ENCODE assay signal across 1 cellular context in the genomic region with DNA sequence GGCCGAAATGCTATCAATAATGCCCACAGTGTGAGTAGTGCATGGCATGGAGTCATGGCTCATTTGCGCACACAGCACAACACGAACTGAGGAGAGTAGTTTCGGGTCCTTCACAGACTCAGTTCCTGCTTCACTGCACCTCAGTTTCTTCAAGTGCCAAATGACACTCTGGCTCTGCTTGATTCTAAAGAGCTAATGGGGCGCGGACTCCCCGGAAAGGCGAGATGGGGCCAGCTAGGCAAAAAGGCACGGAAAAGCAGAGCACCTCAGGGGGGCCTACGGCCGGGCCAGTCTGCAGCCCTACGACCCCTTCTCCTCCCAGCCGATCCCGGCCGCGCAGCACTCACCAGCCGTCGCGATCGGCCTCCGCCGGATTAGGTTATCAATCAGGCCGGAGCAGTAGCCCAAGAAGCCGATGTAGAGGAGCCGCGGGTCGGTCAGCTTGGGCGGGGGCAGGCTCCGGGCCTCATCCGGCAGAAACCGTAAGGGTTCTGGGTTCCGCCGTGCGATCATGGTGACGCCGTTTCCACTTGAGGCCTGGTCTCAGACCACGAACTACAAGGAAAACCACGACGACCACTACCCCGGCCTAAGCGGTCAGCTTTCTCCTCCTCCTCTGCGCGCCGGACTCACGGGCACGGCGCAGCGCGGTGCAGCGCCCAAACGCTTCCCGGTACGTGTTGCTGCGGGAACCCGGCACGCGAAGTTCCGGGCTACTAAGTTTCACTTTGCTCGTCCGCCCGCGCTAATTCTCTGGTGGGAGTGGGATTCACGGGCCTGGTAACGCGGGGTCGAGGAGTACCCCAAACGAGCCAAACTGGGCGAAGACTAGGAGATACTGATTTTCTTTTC.
A peak's percentile ranks its signal among the peaks of the same experiment; 100 is the strongest.
TF ChIP-seq lines count a peak whose summit lies in the region.

A gene (minus strand): TSS at position 631 of the 852 bp plus-strand sequence. CDS start 118 bp downstream, at position 513.

TF ChIP-seq in HepG2, 621 proteins besides CTCF, POLR2A, EP300 and RAD21 (continued from another document and continues in another):
- TF ChIP-seq, protein P1, sequence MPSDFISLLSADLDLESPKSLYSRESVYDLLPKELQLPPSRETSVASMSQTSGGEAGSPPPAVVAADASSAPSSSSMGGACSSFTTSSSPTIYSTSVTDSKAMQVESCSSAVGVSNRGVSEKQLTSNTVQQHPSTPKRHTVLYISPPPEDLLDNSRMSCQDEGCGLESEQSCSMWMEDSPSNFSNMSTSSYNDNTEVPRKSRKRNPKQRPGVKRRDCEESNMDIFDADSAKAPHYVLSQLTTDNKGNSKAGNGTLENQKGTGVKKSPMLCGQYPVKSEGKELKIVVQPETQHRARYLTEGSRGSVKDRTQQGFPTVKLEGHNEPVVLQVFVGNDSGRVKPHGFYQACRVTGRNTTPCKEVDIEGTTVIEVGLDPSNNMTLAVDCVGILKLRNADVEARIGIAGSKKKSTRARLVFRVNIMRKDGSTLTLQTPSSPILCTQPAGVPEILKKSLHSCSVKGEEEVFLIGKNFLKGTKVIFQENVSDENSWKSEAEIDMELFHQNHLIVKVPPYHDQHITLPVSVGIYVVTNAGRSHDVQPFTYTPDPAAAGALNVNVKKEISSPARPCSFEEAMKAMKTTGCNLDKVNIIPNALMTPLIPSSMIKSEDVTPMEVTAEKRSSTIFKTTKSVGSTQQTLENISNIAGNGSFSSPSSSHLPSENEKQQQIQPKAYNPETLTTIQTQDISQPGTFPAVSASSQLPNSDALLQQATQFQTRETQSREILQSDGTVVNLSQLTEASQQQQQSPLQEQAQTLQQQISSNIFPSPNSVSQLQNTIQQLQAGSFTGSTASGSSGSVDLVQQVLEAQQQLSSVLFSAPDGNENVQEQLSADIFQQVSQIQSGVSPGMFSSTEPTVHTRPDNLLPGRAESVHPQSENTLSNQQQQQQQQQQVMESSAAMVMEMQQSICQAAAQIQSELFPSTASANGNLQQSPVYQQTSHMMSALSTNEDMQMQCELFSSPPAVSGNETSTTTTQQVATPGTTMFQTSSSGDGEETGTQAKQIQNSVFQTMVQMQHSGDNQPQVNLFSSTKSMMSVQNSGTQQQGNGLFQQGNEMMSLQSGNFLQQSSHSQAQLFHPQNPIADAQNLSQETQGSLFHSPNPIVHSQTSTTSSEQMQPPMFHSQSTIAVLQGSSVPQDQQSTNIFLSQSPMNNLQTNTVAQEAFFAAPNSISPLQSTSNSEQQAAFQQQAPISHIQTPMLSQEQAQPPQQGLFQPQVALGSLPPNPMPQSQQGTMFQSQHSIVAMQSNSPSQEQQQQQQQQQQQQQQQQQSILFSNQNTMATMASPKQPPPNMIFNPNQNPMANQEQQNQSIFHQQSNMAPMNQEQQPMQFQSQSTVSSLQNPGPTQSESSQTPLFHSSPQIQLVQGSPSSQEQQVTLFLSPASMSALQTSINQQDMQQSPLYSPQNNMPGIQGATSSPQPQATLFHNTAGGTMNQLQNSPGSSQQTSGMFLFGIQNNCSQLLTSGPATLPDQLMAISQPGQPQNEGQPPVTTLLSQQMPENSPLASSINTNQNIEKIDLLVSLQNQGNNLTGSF (CRISPR knock-in tag; IDR thresholded peaks at IDR 0.05) = no peak
- TF ChIP-seq AGO2 (optimal IDR thresholded peaks at IDR 0.05; ENCODE audit: low read depth, low read length) (peak; percentile 91), GTF2F1 (IDR thresholded peaks at IDR 0.05; ENCODE audit: low read length) (no peak), ZNF33B (CRISPR knock-in tag; IDR thresholded peaks at IDR 0.05) (peak; percentile 37; the same call in 1 of the 2 replicates), ZNF850 (CRISPR knock-in tag; conservative IDR thresholded peaks at IDR 0.05) (no peak), GTF3A (CRISPR knock-in tag; conservative IDR thresholded peaks at IDR 0.05) (no peak; the same call in 1 of the 2 replicates), NCOR1 (IDR thresholded peaks at IDR 0.05; ENCODE audit: borderline replicate concordance, low read length) (no peak; the same call in 1 of the 2 replicates), ZNF761 (CRISPR knock-in tag; conservative IDR thresholded peaks at IDR 0.05) (peak; percentile 40; the same call in 1 of the 2 replicates), ZNF724P (CRISPR knock-in tag; IDR thresholded peaks at IDR 0.05; ENCODE audit: borderline replicate concordance) (peak; percentile 44; the same call in 1 of the 2 replicates), ZNF451 (CRISPR knock-in tag; IDR thresholded peaks at IDR 0.05) (peak; percentile 75; the same call in 1 of the 2 replicates), RARA (CRISPR knock-in tag; IDR thresholded peaks at IDR 0.05) (peak; percentile 71), SNRNP70 (IDR thresholded peaks at IDR 0.05; ENCODE audit: low read depth, low read length) (no peak), HDAC1 (CRISPR knock-in tag; IDR thresholded peaks at IDR 0.05) (peak; percentile 90), ZNF550 (CRISPR knock-in tag; IDR thresholded peaks at IDR 0.05; ENCODE audit: borderline replicate concordance) (no peak), ZNF543 (CRISPR knock-in tag; IDR thresholded peaks at IDR 0.05) (peak; percentile 79), ZNF260 (CRISPR knock-in tag; IDR thresholded peaks at IDR 0.05; ENCODE audit: borderline replicate concordance, low read depth) (no peak), TAF1 (CRISPR knock-in tag; IDR thresholded peaks at IDR 0.05) (peak; percentile 98), ZNF670 (CRISPR knock-in tag; IDR thresholded peaks at IDR 0.05; ENCODE audit: borderline replicate concordance) (peak; percentile 84; the same call in 1 of the 2 replicates), ARNTL (CRISPR knock-in tag; IDR thresholded peaks at IDR 0.05) (0 out of 2 replicates have a peak, but pooled peaks have one; percentile 47), PAF1 (CRISPR knock-in tag; IDR thresholded peaks at IDR 0.05) (no peak), THAP11 (CRISPR knock-in tag; IDR thresholded peaks at IDR 0.05) (peak; percentile 93), ZNF619 (CRISPR knock-in tag; IDR thresholded peaks at IDR 0.05) (no peak), MTA3 (CRISPR knock-in tag; IDR thresholded peaks at IDR 0.05) (no peak), ZNF605 (CRISPR knock-in tag; IDR thresholded peaks at IDR 0.05) (peak; percentile 84; the same call in 1 of the 2 replicates), RBM22 (optimal IDR thresholded peaks at IDR 0.05; ENCODE audit: low read length) (no peak), CENPT (CRISPR knock-in tag; IDR thresholded peaks at IDR 0.05; ENCODE audit: low read depth) (peak; percentile 91), ZNF883 (CRISPR knock-in tag; IDR thresholded peaks at IDR 0.05; ENCODE audit: not compliant biosample characterization) (no peak), ZNF3 (CRISPR knock-in tag; IDR thresholded peaks at IDR 0.05) (no peak), ZNF460 (CRISPR knock-in tag; IDR thresholded peaks at IDR 0.05; ENCODE audit: borderline replicate concordance) (peak; percentile 44; the same call in 1 of the 2 replicates)
- TF ChIP-seq, protein P2, sequence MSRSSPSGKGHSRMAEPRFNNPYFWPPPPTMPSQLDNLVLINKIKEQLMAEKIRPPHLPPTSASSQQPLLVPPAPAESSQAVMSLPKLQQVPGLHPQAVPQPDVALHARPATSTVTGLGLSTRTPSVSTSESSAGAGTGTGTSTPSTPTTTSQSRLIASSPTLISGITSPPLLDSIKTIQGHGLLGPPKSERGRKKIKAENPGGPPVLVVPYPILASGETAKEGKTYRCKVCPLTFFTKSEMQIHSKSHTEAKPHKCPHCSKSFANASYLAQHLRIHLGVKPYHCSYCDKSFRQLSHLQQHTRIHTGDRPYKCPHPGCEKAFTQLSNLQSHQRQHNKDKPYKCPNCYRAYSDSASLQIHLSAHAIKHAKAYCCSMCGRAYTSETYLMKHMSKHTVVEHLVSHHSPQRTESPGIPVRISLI (CRISPR knock-in tag; IDR thresholded peaks at IDR 0.05; ENCODE audit: borderline replicate concordance) = peak; percentile 74
- TF ChIP-seq, protein P3, sequence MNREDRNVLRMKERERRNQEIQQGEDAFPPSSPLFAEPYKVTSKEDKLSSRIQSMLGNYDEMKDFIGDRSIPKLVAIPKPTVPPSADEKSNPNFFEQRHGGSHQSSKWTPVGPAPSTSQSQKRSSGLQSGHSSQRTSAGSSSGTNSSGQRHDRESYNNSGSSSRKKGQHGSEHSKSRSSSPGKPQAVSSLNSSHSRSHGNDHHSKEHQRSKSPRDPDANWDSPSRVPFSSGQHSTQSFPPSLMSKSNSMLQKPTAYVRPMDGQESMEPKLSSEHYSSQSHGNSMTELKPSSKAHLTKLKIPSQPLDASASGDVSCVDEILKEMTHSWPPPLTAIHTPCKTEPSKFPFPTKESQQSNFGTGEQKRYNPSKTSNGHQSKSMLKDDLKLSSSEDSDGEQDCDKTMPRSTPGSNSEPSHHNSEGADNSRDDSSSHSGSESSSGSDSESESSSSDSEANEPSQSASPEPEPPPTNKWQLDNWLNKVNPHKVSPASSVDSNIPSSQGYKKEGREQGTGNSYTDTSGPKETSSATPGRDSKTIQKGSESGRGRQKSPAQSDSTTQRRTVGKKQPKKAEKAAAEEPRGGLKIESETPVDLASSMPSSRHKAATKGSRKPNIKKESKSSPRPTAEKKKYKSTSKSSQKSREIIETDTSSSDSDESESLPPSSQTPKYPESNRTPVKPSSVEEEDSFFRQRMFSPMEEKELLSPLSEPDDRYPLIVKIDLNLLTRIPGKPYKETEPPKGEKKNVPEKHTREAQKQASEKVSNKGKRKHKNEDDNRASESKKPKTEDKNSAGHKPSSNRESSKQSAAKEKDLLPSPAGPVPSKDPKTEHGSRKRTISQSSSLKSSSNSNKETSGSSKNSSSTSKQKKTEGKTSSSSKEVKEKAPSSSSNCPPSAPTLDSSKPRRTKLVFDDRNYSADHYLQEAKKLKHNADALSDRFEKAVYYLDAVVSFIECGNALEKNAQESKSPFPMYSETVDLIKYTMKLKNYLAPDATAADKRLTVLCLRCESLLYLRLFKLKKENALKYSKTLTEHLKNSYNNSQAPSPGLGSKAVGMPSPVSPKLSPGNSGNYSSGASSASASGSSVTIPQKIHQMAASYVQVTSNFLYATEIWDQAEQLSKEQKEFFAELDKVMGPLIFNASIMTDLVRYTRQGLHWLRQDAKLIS (CRISPR knock-in tag; IDR thresholded peaks at IDR 0.05) = peak; percentile 76; the same call in 1 of the 2 replicates
- TF ChIP-seq, protein P4, sequence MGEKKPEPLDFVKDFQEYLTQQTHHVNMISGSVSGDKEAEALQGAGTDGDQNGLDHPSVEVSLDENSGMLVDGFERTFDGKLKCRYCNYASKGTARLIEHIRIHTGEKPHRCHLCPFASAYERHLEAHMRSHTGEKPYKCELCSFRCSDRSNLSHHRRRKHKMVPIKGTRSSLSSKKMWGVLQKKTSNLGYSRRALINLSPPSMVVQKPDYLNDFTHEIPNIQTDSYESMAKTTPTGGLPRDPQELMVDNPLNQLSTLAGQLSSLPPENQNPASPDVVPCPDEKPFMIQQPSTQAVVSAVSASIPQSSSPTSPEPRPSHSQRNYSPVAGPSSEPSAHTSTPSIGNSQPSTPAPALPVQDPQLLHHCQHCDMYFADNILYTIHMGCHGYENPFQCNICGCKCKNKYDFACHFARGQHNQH (CRISPR knock-in tag; IDR thresholded peaks at IDR 0.05) = peak; percentile 91
- TF ChIP-seq, protein P5, sequence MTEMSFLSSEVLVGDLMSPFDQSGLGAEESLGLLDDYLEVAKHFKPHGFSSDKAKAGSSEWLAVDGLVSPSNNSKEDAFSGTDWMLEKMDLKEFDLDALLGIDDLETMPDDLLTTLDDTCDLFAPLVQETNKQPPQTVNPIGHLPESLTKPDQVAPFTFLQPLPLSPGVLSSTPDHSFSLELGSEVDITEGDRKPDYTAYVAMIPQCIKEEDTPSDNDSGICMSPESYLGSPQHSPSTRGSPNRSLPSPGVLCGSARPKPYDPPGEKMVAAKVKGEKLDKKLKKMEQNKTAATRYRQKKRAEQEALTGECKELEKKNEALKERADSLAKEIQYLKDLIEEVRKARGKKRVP (CRISPR knock-in tag; IDR thresholded peaks at IDR 0.05) = peak in 1 of 2 experiments; percentile 59; a peak in 1 of 4 replicates
- TF ChIP-seq, protein P6, sequence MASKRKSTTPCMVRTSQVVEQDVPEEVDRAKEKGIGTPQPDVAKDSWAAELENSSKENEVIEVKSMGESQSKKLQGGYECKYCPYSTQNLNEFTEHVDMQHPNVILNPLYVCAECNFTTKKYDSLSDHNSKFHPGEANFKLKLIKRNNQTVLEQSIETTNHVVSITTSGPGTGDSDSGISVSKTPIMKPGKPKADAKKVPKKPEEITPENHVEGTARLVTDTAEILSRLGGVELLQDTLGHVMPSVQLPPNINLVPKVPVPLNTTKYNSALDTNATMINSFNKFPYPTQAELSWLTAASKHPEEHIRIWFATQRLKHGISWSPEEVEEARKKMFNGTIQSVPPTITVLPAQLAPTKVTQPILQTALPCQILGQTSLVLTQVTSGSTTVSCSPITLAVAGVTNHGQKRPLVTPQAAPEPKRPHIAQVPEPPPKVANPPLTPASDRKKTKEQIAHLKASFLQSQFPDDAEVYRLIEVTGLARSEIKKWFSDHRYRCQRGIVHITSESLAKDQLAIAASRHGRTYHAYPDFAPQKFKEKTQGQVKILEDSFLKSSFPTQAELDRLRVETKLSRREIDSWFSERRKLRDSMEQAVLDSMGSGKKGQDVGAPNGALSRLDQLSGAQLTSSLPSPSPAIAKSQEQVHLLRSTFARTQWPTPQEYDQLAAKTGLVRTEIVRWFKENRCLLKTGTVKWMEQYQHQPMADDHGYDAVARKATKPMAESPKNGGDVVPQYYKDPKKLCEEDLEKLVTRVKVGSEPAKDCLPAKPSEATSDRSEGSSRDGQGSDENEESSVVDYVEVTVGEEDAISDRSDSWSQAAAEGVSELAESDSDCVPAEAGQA (IDR thresholded peaks at IDR 0.05; ENCODE audit: low read depth) = peak; percentile 84
- TF ChIP-seq, protein P6 (CRISPR knock-in tag; IDR thresholded peaks at IDR 0.05; ENCODE audit: borderline replicate concordance) = 0 out of 2 replicates have a peak, but pooled peaks have one; percentile 25
- TF ChIP-seq, protein P7, sequence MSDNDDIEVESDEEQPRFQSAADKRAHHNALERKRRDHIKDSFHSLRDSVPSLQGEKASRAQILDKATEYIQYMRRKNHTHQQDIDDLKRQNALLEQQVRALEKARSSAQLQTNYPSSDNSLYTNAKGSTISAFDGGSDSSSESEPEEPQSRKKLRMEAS (IDR thresholded peaks at IDR 0.05) = peak; percentile 96
